ENCODE assay signal across 1 cellular context in genomic region chr3:50436063-50436674, GRCh38.
A peak's percentile ranks its signal among the peaks of the same experiment; 100 is the strongest.
TF ChIP-seq lines count a peak whose summit lies in the region.

No MANE protein-coding gene starts in this region.

TF ChIP-seq in HepG2, 621 proteins besides CTCF, POLR2A, EP300 and RAD21 (continued from another document and continues in another):
- TF ChIP-seq, protein P1, sequence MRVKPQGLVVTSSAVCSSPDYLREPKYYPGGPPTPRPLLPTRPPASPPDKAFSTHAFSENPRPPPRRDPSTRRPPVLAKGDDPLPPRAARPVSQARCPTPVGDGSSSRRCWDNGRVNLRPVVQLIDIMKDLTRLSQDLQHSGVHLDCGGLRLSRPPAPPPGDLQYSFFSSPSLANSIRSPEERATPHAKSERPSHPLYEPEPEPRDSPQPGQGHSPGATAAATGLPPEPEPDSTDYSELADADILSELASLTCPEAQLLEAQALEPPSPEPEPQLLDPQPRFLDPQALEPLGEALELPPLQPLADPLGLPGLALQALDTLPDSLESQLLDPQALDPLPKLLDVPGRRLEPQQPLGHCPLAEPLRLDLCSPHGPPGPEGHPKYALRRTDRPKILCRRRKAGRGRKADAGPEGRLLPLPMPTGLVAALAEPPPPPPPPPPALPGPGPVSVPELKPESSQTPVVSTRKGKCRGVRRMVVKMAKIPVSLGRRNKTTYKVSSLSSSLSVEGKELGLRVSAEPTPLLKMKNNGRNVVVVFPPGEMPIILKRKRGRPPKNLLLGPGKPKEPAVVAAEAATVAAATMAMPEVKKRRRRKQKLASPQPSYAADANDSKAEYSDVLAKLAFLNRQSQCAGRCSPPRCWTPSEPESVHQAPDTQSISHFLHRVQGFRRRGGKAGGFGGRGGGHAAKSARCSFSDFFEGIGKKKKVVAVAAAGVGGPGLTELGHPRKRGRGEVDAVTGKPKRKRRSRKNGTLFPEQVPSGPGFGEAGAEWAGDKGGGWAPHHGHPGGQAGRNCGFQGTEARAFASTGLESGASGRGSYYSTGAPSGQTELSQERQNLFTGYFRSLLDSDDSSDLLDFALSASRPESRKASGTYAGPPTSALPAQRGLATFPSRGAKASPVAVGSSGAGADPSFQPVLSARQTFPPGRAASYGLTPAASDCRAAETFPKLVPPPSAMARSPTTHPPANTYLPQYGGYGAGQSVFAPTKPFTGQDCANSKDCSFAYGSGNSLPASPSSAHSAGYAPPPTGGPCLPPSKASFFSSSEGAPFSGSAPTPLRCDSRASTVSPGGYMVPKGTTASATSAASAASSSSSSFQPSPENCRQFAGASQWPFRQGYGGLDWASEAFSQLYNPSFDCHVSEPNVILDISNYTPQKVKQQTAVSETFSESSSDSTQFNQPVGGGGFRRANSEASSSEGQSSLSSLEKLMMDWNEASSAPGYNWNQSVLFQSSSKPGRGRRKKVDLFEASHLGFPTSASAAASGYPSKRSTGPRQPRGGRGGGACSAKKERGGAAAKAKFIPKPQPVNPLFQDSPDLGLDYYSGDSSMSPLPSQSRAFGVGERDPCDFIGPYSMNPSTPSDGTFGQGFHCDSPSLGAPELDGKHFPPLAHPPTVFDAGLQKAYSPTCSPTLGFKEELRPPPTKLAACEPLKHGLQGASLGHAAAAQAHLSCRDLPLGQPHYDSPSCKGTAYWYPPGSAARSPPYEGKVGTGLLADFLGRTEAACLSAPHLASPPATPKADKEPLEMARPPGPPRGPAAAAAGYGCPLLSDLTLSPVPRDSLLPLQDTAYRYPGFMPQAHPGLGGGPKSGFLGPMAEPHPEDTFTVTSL (CRISPR knock-in tag; IDR thresholded peaks at IDR 0.05; ENCODE audit: borderline replicate concordance) = no peak
- TF ChIP-seq DMAP1 (CRISPR knock-in tag; IDR thresholded peaks at IDR 0.05) = no peak
- TF ChIP-seq, protein P2, sequence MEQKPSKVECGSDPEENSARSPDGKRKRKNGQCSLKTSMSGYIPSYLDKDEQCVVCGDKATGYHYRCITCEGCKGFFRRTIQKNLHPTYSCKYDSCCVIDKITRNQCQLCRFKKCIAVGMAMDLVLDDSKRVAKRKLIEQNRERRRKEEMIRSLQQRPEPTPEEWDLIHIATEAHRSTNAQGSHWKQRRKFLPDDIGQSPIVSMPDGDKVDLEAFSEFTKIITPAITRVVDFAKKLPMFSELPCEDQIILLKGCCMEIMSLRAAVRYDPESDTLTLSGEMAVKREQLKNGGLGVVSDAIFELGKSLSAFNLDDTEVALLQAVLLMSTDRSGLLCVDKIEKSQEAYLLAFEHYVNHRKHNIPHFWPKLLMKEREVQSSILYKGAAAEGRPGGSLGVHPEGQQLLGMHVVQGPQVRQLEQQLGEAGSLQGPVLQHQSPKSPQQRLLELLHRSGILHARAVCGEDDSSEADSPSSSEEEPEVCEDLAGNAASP (CRISPR knock-in tag; IDR thresholded peaks at IDR 0.05; ENCODE audit: borderline replicate concordance) = 0 out of 2 replicates have a peak, but pooled peaks have one; percentile 16
- TF ChIP-seq SUZ12 (IDR thresholded peaks at IDR 0.05; ENCODE audit: low read depth, low read length) = no peak
- TF ChIP-seq ZNF687 (CRISPR knock-in tag; IDR thresholded peaks at IDR 0.05) = peak; percentile 18; the same call in 1 of the 2 replicates
- no peak for TF ChIP-seq ATF1 (CRISPR knock-in tag; IDR thresholded peaks at IDR 0.05)
- TF ChIP-seq ZNF143 (CRISPR knock-in tag; IDR thresholded peaks at IDR 0.05) = no peak
- peak; percentile 66 for TF ChIP-seq SALL1 (CRISPR knock-in tag; IDR thresholded peaks at IDR 0.05)
- TF ChIP-seq HDAC1 (CRISPR knock-in tag; IDR thresholded peaks at IDR 0.05) = 0 out of 2 replicates have a peak, but pooled peaks have one; percentile 25
- no peak for TF ChIP-seq ZNF790 (CRISPR knock-in tag; IDR thresholded peaks at IDR 0.05; ENCODE audit: borderline replicate concordance)
- TF ChIP-seq, protein P3, sequence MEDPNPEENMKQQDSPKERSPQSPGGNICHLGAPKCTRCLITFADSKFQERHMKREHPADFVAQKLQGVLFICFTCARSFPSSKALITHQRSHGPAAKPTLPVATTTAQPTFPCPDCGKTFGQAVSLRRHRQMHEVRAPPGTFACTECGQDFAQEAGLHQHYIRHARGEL (CRISPR knock-in tag; IDR thresholded peaks at IDR 0.05) = no peak
- TF ChIP-seq ZNF335 (CRISPR knock-in tag; IDR thresholded peaks at IDR 0.05) = 0 out of 2 replicates have a peak, but pooled peaks have one; percentile 20
- TF ChIP-seq MEIS1 (CRISPR knock-in tag; IDR thresholded peaks at IDR 0.05; ENCODE audit: borderline replicate concordance) = 0 out of 2 replicates have a peak, but pooled peaks have one; percentile 31
- TF ChIP-seq RFX1 (IDR thresholded peaks at IDR 0.05) = no peak
- TF ChIP-seq ZNF18 (CRISPR knock-in tag; IDR thresholded peaks at IDR 0.05; ENCODE audit: insufficient replicate concordance) = no peak
- no peak for TF ChIP-seq ZKSCAN1 (IDR thresholded peaks at IDR 0.05; ENCODE audit: low read length)
- TF ChIP-seq ZNF142 (CRISPR knock-in tag; IDR thresholded peaks at IDR 0.05) = no peak
- TF ChIP-seq, protein P4, sequence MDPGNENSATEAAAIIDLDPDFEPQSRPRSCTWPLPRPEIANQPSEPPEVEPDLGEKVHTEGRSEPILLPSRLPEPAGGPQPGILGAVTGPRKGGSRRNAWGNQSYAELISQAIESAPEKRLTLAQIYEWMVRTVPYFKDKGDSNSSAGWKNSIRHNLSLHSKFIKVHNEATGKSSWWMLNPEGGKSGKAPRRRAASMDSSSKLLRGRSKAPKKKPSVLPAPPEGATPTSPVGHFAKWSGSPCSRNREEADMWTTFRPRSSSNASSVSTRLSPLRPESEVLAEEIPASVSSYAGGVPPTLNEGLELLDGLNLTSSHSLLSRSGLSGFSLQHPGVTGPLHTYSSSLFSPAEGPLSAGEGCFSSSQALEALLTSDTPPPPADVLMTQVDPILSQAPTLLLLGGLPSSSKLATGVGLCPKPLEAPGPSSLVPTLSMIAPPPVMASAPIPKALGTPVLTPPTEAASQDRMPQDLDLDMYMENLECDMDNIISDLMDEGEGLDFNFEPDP (CRISPR knock-in tag; conservative IDR thresholded peaks at IDR 0.05) = no peak
- TF ChIP-seq ZFP1 (CRISPR knock-in tag; IDR thresholded peaks at IDR 0.05) = no peak
- TF ChIP-seq ZNF124 (CRISPR knock-in tag; IDR thresholded peaks at IDR 0.05) = no peak
- 0 out of 2 replicates have a peak, but pooled peaks have one; percentile 22 for TF ChIP-seq YEATS2 (CRISPR knock-in tag; IDR thresholded peaks at IDR 0.05; ENCODE audit: borderline replicate concordance)
- TF ChIP-seq NCOR1 (IDR thresholded peaks at IDR 0.05; ENCODE audit: borderline replicate concordance, low read length) = peak; percentile 39; the same call in 1 of the 2 replicates
- peak; percentile 65; the same call in 1 of the 2 replicates for TF ChIP-seq RXRB (CRISPR knock-in tag; IDR thresholded peaks at IDR 0.05; ENCODE audit: borderline replicate concordance)
- TF ChIP-seq AHR (CRISPR knock-in tag; IDR thresholded peaks at IDR 0.05) = 0 out of 2 replicates have a peak, but pooled peaks have one; percentile 35
- TF ChIP-seq HOXA3 (CRISPR knock-in tag; IDR thresholded peaks at IDR 0.05) = 0 out of 2 replicates have a peak, but pooled peaks have one; percentile 30
- TF ChIP-seq ZNF468 (CRISPR knock-in tag; IDR thresholded peaks at IDR 0.05) = no peak
- TF ChIP-seq TEAD3 (CRISPR knock-in tag; optimal IDR thresholded peaks at IDR 0.05; ENCODE audit: borderline replicate concordance) = peak; percentile 62
- peak; percentile 60; the same call in 1 of the 2 replicates for TF ChIP-seq ZFP91 (CRISPR knock-in tag; IDR thresholded peaks at IDR 0.05; ENCODE audit: borderline replicate concordance)
- no peak for TF ChIP-seq PRMT3 (CRISPR knock-in tag; IDR thresholded peaks at IDR 0.05; ENCODE audit: borderline replicate concordance, low read depth)
- TF ChIP-seq, protein P5, sequence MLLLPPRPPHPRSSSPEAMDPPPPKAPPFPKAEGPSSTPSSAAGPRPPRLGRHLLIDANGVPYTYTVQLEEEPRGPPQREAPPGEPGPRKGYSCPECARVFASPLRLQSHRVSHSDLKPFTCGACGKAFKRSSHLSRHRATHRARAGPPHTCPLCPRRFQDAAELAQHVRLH (CRISPR knock-in tag; IDR thresholded peaks at IDR 0.05; ENCODE audit: borderline replicate concordance, low read depth) = no peak
- 0 out of 2 replicates have a peak, but pooled peaks have one; percentile 28 for TF ChIP-seq ZNF792 (CRISPR knock-in tag; IDR thresholded peaks at IDR 0.05)
- TF ChIP-seq MIER2 (CRISPR knock-in tag; IDR thresholded peaks at IDR 0.05) = peak; percentile 64; the same call in 1 of the 2 replicates
- peak; percentile 71 for TF ChIP-seq BCL6 (CRISPR knock-in tag; IDR thresholded peaks at IDR 0.05)
- TF ChIP-seq ESRRA (CRISPR knock-in tag; IDR thresholded peaks at IDR 0.05; ENCODE audit: low read depth) = peak; percentile 75; the same call in 1 of the 2 replicates
